ENCODE assay signal across 8 cellular contexts in genomic region chr3:185353823-185354614, GRCh38. TPM values are rescaled to one million over a fixed set of nuclear protein-coding genes. Genes with fewer than 3 reads are reported as not detected.
DNase-seq lines count a peak whose midpoint lies in the region; ATAC-seq, FAIRE-seq and TF ChIP-seq lines count a peak whose summit lies in the region.

No MANE protein-coding gene starts in this region.

- ATAC-seq in HG03175 (IDR thresholded peaks at IDR 0.05; ENCODE audit: unreplicated experiment), result peak; percentile 99
- ATAC-seq in right lobe of liver, result peak; percentile 83 to 97 (median 93)

- FAIRE-seq in GM19239 (lab: Jason Lieb, UNC), result peak; percentile 92

- peaks cover 0 to 3% (median 0%) of the 10 kb centered on the region in 4 donors for H3K4me1 ChIP-seq in right lobe of liver

- WGBS in right lobe of liver (ENCODE audit: insufficient coverage, low coverage, low lambda C conversion rate, missing lambda C conversion rate), result 44% methylated on average over 10 of the region's 13 CpGs

- no peak for DNase-seq in BJ (ENCODE audit: low read depth)
- peak; percentile 56 for DNase-seq in GM19239 (ENCODE audit: insufficient read length, low spot score)
- DNase-seq in NCI-H2196 (lab: John Stamatoyannopoulos, UW; ENCODE audit: unreplicated experiment), result peak; percentile 82
- peak; percentile 94 for DNase-seq in WERI-Rb-1
- DNase-seq in central memory CD4-positive, alpha-beta T cell, result peak; percentile 28
- peak; percentile 45 to 71 (median 62) for DNase-seq in right lobe of liver
- peak; percentile 14 for DNase-seq in stimulated activated CD8-positive, alpha-beta memory T cell treated with anti-CD3 and anti-CD28 coated beads, Interleukin-15, amount 100 ng/mL, for 24 hours (ENCODE audit: low read depth)

- TF ChIP-seq CTCF in BJ (IDR thresholded peaks at IDR 0.05; ENCODE audit: insufficient read depth, low read depth, low read length), result peak; percentile 66
- peak; percentile 74 for TF ChIP-seq CTCF in WERI-Rb-1 (IDR thresholded peaks at IDR 0.05; ENCODE audit: low read depth, low read length)
- peak; percentile 47 to 71 (median 56) for TF ChIP-seq CTCF in right lobe of liver (IDR thresholded peaks at IDR 0.05)

- no peak overlapping the region for H3K27ac ChIP-seq in WERI-Rb-1
- no peak overlapping the region for H3K27ac ChIP-seq in right lobe of liver

- H3K27me3 ChIP-seq in BJ (ENCODE audit: control insufficient read depth, insufficient read depth, low read length) (no peaks in the 10 kb centered on the region), WERI-Rb-1 (ENCODE audit: insufficient read depth, low read depth, severe bottlenecking) (no peaks in the 10 kb centered on the region), right lobe of liver (no peaks in the 10 kb centered on the region)

- POLR2A ChIA-PET in BJ (lab: Charles Lee), result no interaction called here

- H3K9me3 ChIP-seq in WERI-Rb-1 (ENCODE audit: severe bottlenecking), result no peaks in the 10 kb centered on the region
- no peaks in the 10 kb centered on the region for H3K9me3 ChIP-seq in right lobe of liver

- H3K36me3 ChIP-seq in BJ (ENCODE audit: control insufficient read depth, insufficient read depth, low read length), result no peaks in the 10 kb centered on the region
- no peaks in the 10 kb centered on the region for H3K36me3 ChIP-seq in WERI-Rb-1
- H3K36me3 ChIP-seq in right lobe of liver, result no peaks in the 10 kb centered on the region

- CTCF ChIA-PET in BJ (lab: Yijun Ruan, JAX), result interaction anchor here (0.6 to 1.7 kb wide), 12 partner anchors 8 to 598 kb away, joined by 3 to 8 read pairs (median 4); no protein-coding TSS in a partner anchor

- no peak for TF ChIP-seq POLR2A in right lobe of liver (IDR thresholded peaks at IDR 0.05)

- H3K4me3 ChIP-seq in BJ (ENCODE audit: low read depth, low read length) (no peak overlapping the region), WERI-Rb-1 (ENCODE audit: low read depth, low read length) (no peak overlapping the region), right lobe of liver (no peak overlapping the region)

- intact Hi-C loops in right lobe of liver (cut with DNase I), result no loop called here

RNA-seq across cellular contexts. Expression of gene MAP3K13, which starts 8.9 kb away (rescaled TPM):
- 8.9 and 16.1 TPM in 2 replicates for polyA plus RNA-seq in BJ (2011; rRNA removed)
- 5.0 and 6.7 TPM in 2 replicates for polyA minus RNA-seq in BJ (2011; rRNA and poly(A)+ RNA removed)
- 10 to 100 TPM; 14.1 to 30.9 (median 24.1) TPM for total RNA-seq in right lobe of liver
